Comparison of ENCODE assay signal across 12 cellular contexts in genomic region chr10:60096761-60097513, GRCh38.
DNase-seq lines count a peak whose midpoint lies in the region; ATAC-seq and TF ChIP-seq lines count a peak whose summit lies in the region.
"Had no signal": no experiment of that assay in that cellular context is flagged by ENCODE, and none has a peak within 500 bp of the region (broad histone marks: within the 10 kb centered on the region; RNA-seq: fewer than 3 reads in every experiment).

No MANE protein-coding gene starts in this region.

- TF ChIP-seq CTCF in mesothelial cell of epicardium (IDR thresholded peaks at IDR 0.05; ENCODE audit: unreplicated experiment), result no peak
- TF ChIP-seq CTCF in body of pancreas (IDR thresholded peaks at IDR 0.05), result no peak
- TF ChIP-seq CTCF in osteoblast (IDR thresholded peaks at IDR 0.05; ENCODE audit: extremely low read depth, low read depth, low read length), result no peak

- no peaks in the 10 kb centered on the region for H3K79me2 ChIP-seq in osteoblast (ENCODE audit: insufficient read depth, low read length)

- H3K4me3 ChIP-seq in body of pancreas (no peak overlapping the region), osteoblast (ENCODE audit: insufficient read depth, low read length) (no peak overlapping the region)

- no peaks in the 10 kb centered on the region for H3K27me3 ChIP-seq in body of pancreas
- H3K27me3 ChIP-seq in osteoblast (ENCODE audit: insufficient read depth, low read length), result no peaks in the 10 kb centered on the region

- H3K9me3 ChIP-seq in body of pancreas (no peaks in the 10 kb centered on the region), osteoblast (ENCODE audit: low read depth, low read length) (no peaks in the 10 kb centered on the region)

- DNase-seq in mesothelial cell of epicardium (ENCODE audit: low spot score in 2 of 2, unreplicated experiment in 2 of 2) (no peak), body of pancreas (no peak), osteoblast (ENCODE audit: insufficient read length, low spot score, missing footprints) (no peak), HPDE6-E6E7 (ENCODE audit: extremely low spot score) (no peak)
- DNase-seq: activated CD4-positive, alpha-beta T cell treated with anti-CD3 and anti-CD28 coated beads, Interleukin-2, amount 10 ng/mL, durations not matched to agents 24 days and 14 days; head of caudate nucleus had no signal

- H4K20me1 ChIP-seq in osteoblast (ENCODE audit: insufficient read depth, low read length), result no peaks in the 10 kb centered on the region

- peaks cover 6% of the 10 kb centered on the region for H3K4me1 Mint-ChIP-seq in mesothelial cell of epicardium
- H3K4me1 Mint-ChIP-seq: activated CD4-positive, alpha-beta T cell treated with anti-CD3 and anti-CD28 coated beads, Interleukin-2, amount 10 ng/mL, durations not matched to agents 24 days and 14 days had no signal

- 63 to 64% methylated on average over 5 of the region's 5 CpGs for WGBS in body of pancreas, 2 donors

- intact Hi-C loops in body of pancreas (cut with DNase I), result no loop called here

- peaks cover 15% of the 10 kb centered on the region for H3K36me3 Mint-ChIP-seq in mesothelial cell of epicardium
- H3K36me3 Mint-ChIP-seq: activated naive CD4-positive, alpha-beta T cell treated with anti-CD3 and anti-CD28 coated beads, Interleukin-2, amount 50 U/mL, for 72 hours had no signal

- peak overlapping the region; percentile 22 for H3K27ac Mint-ChIP-seq in mesothelial cell of epicardium
- H3K27ac Mint-ChIP-seq: activated CD4-positive, alpha-beta T cell treated with anti-CD3 and anti-CD28 coated beads, Interleukin-2, amount 10 ng/mL, durations not matched to agents 24 days and 14 days; activated naive CD4-positive, alpha-beta T cell treated with anti-CD3 and anti-CD28 coated beads, Interleukin-2, amount 50 U/mL, for 72 hours had no signal

- H3K9me3 Mint-ChIP-seq in mesothelial cell of epicardium, result no peaks in the 10 kb centered on the region
- H3K9me3 Mint-ChIP-seq: activated CD4-positive, alpha-beta T cell treated with anti-CD3 and anti-CD28 coated beads, Interleukin-2, amount 10 ng/mL, durations not matched to agents 24 days and 14 days; activated naive CD4-positive, alpha-beta T cell treated with anti-CD3 and anti-CD28 coated beads, Interleukin-2, amount 50 U/mL, for 72 hours; IgD-negative memory B cell had no signal

- peak; percentile 68 for ATAC-seq in GM19324 (IDR thresholded peaks at IDR 0.05; ENCODE audit: low FRiP score, unreplicated experiment)
- peak; percentile 82 for ATAC-seq in HG02571 (IDR thresholded peaks at IDR 0.05; ENCODE audit: unreplicated experiment)
- peak; percentile 83 for ATAC-seq in HG03354 (IDR thresholded peaks at IDR 0.05; ENCODE audit: poor library complexity, severe bottlenecking, unreplicated experiment)
- ATAC-seq in body of pancreas, result no peak
- ATAC-seq in esophagus mucosa, result no peak
- ATAC-seq: activated naive CD4-positive, alpha-beta T cell treated with anti-CD3 and anti-CD28 coated beads, Interleukin-2, amount 50 U/mL, for 72 hours had no signal

- H3K27ac ChIP-seq in body of pancreas (no peak overlapping the region), osteoblast (ENCODE audit: low read depth, low read length) (no peak overlapping the region)

- H3K4me2 ChIP-seq in osteoblast (ENCODE audit: insufficient read depth, low read length), result no peak overlapping the region

- H3K4me3 Mint-ChIP-seq in mesothelial cell of epicardium, result no peak overlapping the region
- H3K4me3 Mint-ChIP-seq: activated CD4-positive, alpha-beta T cell treated with anti-CD3 and anti-CD28 coated beads, Interleukin-2, amount 10 ng/mL, durations not matched to agents 24 days and 14 days; IgD-negative memory B cell had no signal

- H3K4me1 ChIP-seq in body of pancreas (no peaks in the 10 kb centered on the region), osteoblast (ENCODE audit: insufficient read depth, low read length) (no peaks in the 10 kb centered on the region)

- H3K27me3 Mint-ChIP-seq in mesothelial cell of epicardium (ENCODE audit: low read depth), result no peaks in the 10 kb centered on the region
- H3K27me3 Mint-ChIP-seq: activated CD4-positive, alpha-beta T cell treated with anti-CD3 and anti-CD28 coated beads, Interleukin-2, amount 10 ng/mL, durations not matched to agents 24 days and 14 days; IgD-negative memory B cell had no signal

- H3K36me3 ChIP-seq in body of pancreas (replicated peaks in 1 of 2; ENCODE audit: insufficient read depth in 1 of 2, low read depth in 2 of 2), result no peaks in the 10 kb centered on the region
- no peaks in the 10 kb centered on the region for H3K36me3 ChIP-seq in osteoblast (ENCODE audit: insufficient read depth, low read length)

- TF ChIP-seq POLR2A in body of pancreas (IDR thresholded peaks at IDR 0.05), result no peak

- no peak overlapping the region for H2AFZ ChIP-seq in osteoblast (ENCODE audit: low read length)

Comparison
In these comparisons a context has a peak if more than half of its experiments do, and no peak if none do; other contexts are left out.
1. ATAC-seq: peak in GM19324 (single experiment), HG02571 (single experiment) and HG03354 (single experiment); none in body of pancreas (single experiment) and esophagus mucosa (single experiment).